ENCODE assay signal across 8 cellular contexts in the genomic region with DNA sequence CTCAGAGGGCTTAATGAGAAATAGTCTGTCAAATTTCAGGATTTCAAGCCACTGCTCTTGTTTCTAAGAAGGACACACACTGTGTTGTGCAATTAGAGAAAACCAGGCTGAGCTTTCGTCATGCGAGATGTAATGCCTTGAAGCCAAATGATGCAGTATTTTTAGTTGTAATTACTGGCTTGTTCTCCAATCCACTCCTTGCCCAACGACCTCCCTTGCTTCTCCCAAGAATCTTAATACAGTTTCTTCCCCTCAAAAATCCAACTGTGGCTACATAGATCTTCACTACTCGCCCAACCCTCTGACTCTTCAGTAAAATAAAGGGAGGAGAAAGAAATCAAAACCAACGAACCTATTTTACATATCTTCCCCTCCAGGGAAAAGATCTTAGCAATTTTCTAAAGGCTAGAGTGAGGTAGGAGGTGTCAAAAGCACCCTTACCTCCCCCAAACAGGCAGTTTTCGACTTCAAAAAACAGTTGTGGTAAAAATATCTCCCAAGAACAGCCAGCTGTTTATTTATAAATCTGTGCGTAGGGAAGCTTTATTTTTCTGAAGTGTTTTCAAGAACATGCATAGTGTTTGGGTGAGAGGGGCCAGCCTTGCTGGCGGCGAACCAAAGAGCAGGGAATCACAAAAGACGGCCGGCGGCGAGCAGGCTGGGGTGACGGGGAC.
DNase-seq lines count a peak whose midpoint lies in the region; TF ChIP-seq lines count a peak whose summit lies in the region.

No MANE protein-coding gene starts in this region.

- H3K9me3 Mint-ChIP-seq in CD8-positive, alpha-beta memory T cell: no peaks in the 10 kb centered on the region

- H3K4me3 Mint-ChIP-seq in CD8-positive, alpha-beta memory T cell: peak overlapping the region in 5 of 7 donors; percentile 23 to 80 (median 65)

- peaks cover 20 to 62% of the 10 kb centered on the region in 2 donors for H3K27me3 Mint-ChIP-seq in CD8-positive, alpha-beta memory T cell

- H3K4me1 ChIP-seq in CD8-positive, alpha-beta memory T cell (ENCODE audit: insufficient read depth, low read length): no peaks in the 10 kb centered on the region
- H3K4me1 ChIP-seq in tibial artery: peaks cover 0 to 28% (median 18%) of the 10 kb centered on the region in 4 donors

- H3K27me3 ChIP-seq in CD8-positive, alpha-beta memory T cell (ENCODE audit: insufficient read depth, low read length, poor library complexity, severe bottlenecking): peaks cover 15% of the 10 kb centered on the region
- no peaks in the 10 kb centered on the region for H3K27me3 ChIP-seq in tibial artery

- peak overlapping the region in 1 of 8 donors; percentile 49 for H3K27ac Mint-ChIP-seq in CD8-positive, alpha-beta memory T cell

- H3K36me3 Mint-ChIP-seq in CD8-positive, alpha-beta memory T cell: peaks cover 0 to 2% (median 0%) of the 10 kb centered on the region in 3 donors

- intact Hi-C loops in tibial artery (cut with DNase I; ENCODE audit: low total_unique reads): loop anchor here (2.0 to 10.0 kb wide), 3 partner anchors 310 to 570 kb away; a partner anchor contains a TSS

- no peaks in the 10 kb centered on the region for H3K36me3 ChIP-seq in CD8-positive, alpha-beta memory T cell (ENCODE audit: insufficient read depth, low read length)
- peaks cover 0 to 3% (median 0%) of the 10 kb centered on the region in 3 donors for H3K36me3 ChIP-seq in tibial artery

- H3K27ac ChIP-seq in CD8-positive, alpha-beta memory T cell (ENCODE audit: low read depth, low read length): no peak overlapping the region
- H3K27ac ChIP-seq in tibial artery: peak overlapping the region; percentile 84 to 91

- POLR2A ChIA-PET in CD8-positive, alpha-beta memory T cell (lab: Charles Lee): no interaction called here

- CTCF ChIA-PET in CD8-positive, alpha-beta memory T cell (lab: Charles Lee): interaction anchor here (1.0 kb wide), 1 partner anchor 278 kb away, joined by 3 read pairs; no protein-coding TSS in a partner anchor

- in situ Hi-C loops in ACHN (cut with HindIII; ENCODE audit: low pct_ligation_motif_present, low pct_unique_long_range_greater_than_20kb, low sequenced_read_pairs): no loop called here

- no peak for DNase-seq in CD8-positive, alpha-beta memory T cell
- peak; percentile 78 for DNase-seq in MV-4-11 (lab: John Stamatoyannopoulos, UW)
- peak; percentile 81 for DNase-seq in choroid plexus epithelial cell (ENCODE audit: low read depth)
- peak; percentile 52 for DNase-seq in medulla oblongata (ENCODE audit: extremely low spot score)
- peak in 1 of 2 donors; percentile 45 for DNase-seq in tibial artery
- DNase-seq in NCI-H526 (lab: John Stamatoyannopoulos, UW): no peak
- no peak for DNase-seq in cortex of kidney (lab: John Stamatoyannopoulos, UW)
- DNase-seq in ACHN: no peak

- H3K4me3 ChIP-seq in CD8-positive, alpha-beta memory T cell (ENCODE audit: low read length): no peak overlapping the region
- H3K4me3 ChIP-seq in choroid plexus epithelial cell (ENCODE audit: low read depth, low read length) (peak overlapping the region; percentile 61), tibial artery (peak overlapping the region; percentile 58 to 72)

- TF ChIP-seq CTCF in choroid plexus epithelial cell (conservative IDR thresholded peaks at IDR 0.05; ENCODE audit: low read depth, low read length): no peak
- no peak for TF ChIP-seq CTCF in tibial artery (IDR thresholded peaks at IDR 0.05)

- no peaks in the 10 kb centered on the region for H3K9me3 ChIP-seq in CD8-positive, alpha-beta memory T cell (ENCODE audit: low read length)
- no peaks in the 10 kb centered on the region for H3K9me3 ChIP-seq in tibial artery

- peaks cover 0 to 15% (median 5%) of the 10 kb centered on the region in 3 donors for H3K4me1 Mint-ChIP-seq in CD8-positive, alpha-beta memory T cell

Comparison
In these comparisons a context has a peak if more than half of its experiments do, and no peak if none do; other contexts are left out.
1. DNase-seq: peak in MV-4-11 (single experiment), choroid plexus epithelial cell (single experiment) and medulla oblongata (single experiment); none in CD8-positive, alpha-beta memory T cell (0 of 5), NCI-H526 (0 of 2), cortex of kidney (single experiment) and ACHN (single experiment).